Comparison of ENCODE assay signal across 9 cellular contexts in the genomic region with DNA sequence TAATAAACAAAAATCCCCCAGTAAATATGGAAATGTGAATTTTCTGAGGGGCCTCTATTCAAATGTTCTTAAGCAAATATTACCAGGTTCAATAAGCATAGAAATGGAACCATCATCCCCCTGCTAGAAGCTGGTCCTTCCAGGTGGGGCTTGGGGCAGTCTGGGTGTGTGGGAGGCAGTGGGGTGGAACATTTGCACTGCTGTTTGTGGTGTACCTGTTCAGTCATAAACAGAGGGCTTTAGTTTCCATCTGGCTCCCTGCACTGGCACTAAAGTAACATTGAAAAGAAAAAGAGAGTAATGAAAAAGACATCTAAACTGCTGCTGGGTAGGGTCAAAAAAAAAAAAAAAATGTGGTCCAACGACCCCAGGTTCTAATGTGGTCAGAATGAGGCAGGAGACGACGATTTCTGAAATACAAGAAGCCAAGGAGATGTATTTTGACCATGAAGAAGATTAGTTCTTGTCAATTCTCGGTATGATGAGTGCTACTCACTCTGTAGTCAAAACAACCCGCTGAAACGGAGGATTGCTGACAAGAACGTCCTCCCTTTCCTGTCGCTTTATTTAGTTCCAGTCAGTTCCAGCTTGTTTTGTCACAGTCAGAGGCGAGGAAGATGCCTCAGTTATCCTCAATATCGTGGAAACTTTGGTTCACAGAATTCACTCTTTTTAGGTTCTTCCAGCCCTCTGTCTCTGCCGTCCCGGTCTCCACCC. TPM values are rescaled to one million over a fixed set of nuclear protein-coding genes. Genes with fewer than 3 reads are reported as not detected.
A peak's percentile ranks its signal among the peaks of the same experiment; 100 is the strongest.
DNase-seq lines count a peak whose midpoint lies in the region; ATAC-seq and TF ChIP-seq lines count a peak whose summit lies in the region.
"Had no signal": no experiment of that assay in that cellular context is flagged by ENCODE, and none has a peak within 500 bp of the region (broad histone marks: within the 10 kb centered on the region; RNA-seq: fewer than 3 reads in every experiment).

No MANE protein-coding gene starts in this region.

- ATAC-seq in activated naive CD4-positive, alpha-beta T cell treated with anti-CD3 and anti-CD28 coated beads, Interleukin-2, amount 50 U/mL, for 72 hours = peak in 1 of 2 donors; percentile 35
- peak; percentile 74 for ATAC-seq in HG02678 (IDR thresholded peaks at IDR 0.05; ENCODE audit: unreplicated experiment)
- ATAC-seq in stimulated activated memory B cell treated with anti-CD40 and anti-IgM and Interleukin-4, amounts not matched to agents 10 μg/mL and 1 μg/mL and 100 μg/mL, for 72 hours = peak; percentile 82

- H3K9me3 ChIP-seq in MM.1S (replicated peaks; ENCODE audit: insufficient read depth, low read length) = no peaks in the 10 kb centered on the region
- H3K9me3 ChIP-seq: BE2C had no signal

- H3K79me2 ChIP-seq in MM.1S (ENCODE audit: low read length) = no peaks in the 10 kb centered on the region

- peak in 1 of 2 donors; percentile 28 for DNase-seq in activated naive CD4-positive, alpha-beta T cell treated with anti-CD3 and anti-CD28 coated beads, Interleukin-2, amount 50 U/mL, for 72 hours (ENCODE audit: low spot score in 2 of 2)
- DNase-seq in activated naive CD4-positive, alpha-beta T cell treated with anti-CD3 and anti-CD28 coated beads, Interleukin-2, amount 50 U/mL, for 16 hours = no peak
- peak; percentile 27 for DNase-seq in MM.1S
- DNase-seq in HuH-7.5 (ENCODE audit: low spot score) = no peak
- no peak for DNase-seq in HK-2 (ENCODE audit: unreplicated experiment)
- no peak for DNase-seq in Ammon's horn (ENCODE audit: low spot score)
- DNase-seq: BE2C had no signal

- peak overlapping the region; percentile 25; the same call in 1 of the 2 replicates for H3K27ac ChIP-seq in MM.1S (ENCODE audit: low read length)

- no peaks in the 10 kb centered on the region for H3K9me2 ChIP-seq in MM.1S (replicated peaks; ENCODE audit: insufficient read depth, low read length)

- peak overlapping the region; percentile 71 to 84 for H3K27ac Mint-ChIP-seq in activated naive CD4-positive, alpha-beta T cell treated with anti-CD3 and anti-CD28 coated beads, Interleukin-2, amount 50 U/mL, for 72 hours
- peak overlapping the region; percentile 77 for H3K27ac Mint-ChIP-seq in stimulated activated memory B cell treated with anti-CD40 and anti-IgM and Interleukin-4, amounts not matched to agents 10 μg/mL and 1 μg/mL and 100 μg/mL, for 72 hours

- no peaks in the 10 kb centered on the region for H3K9me3 Mint-ChIP-seq in activated naive CD4-positive, alpha-beta T cell treated with anti-CD3 and anti-CD28 coated beads, Interleukin-2, amount 50 U/mL, for 72 hours
- H3K9me3 Mint-ChIP-seq in stimulated activated memory B cell treated with anti-CD40 and anti-IgM and Interleukin-4, amounts not matched to agents 10 μg/mL and 1 μg/mL and 100 μg/mL, for 72 hours = no peaks in the 10 kb centered on the region

- no peaks in the 10 kb centered on the region for H3K4me1 ChIP-seq in MM.1S (ENCODE audit: low read length)
- H3K4me1 ChIP-seq: BE2C had no signal

- H3K27me3 ChIP-seq in MM.1S (replicated peaks; ENCODE audit: insufficient read depth, low read length) = no peaks in the 10 kb centered on the region

- peak overlapping the region; percentile 51 for H2AFZ ChIP-seq in MM.1S (ENCODE audit: low read length)

- no peaks in the 10 kb centered on the region for H3K36me3 ChIP-seq in MM.1S (replicated peaks; ENCODE audit: insufficient read depth, low read length)
- H3K36me3 ChIP-seq: BE2C had no signal

- no peaks in the 10 kb centered on the region for H3K27me3 Mint-ChIP-seq in stimulated activated memory B cell treated with anti-CD40 and anti-IgM and Interleukin-4, amounts not matched to agents 10 μg/mL and 1 μg/mL and 100 μg/mL, for 72 hours

- no peaks in the 10 kb centered on the region for H3K36me3 Mint-ChIP-seq in activated naive CD4-positive, alpha-beta T cell treated with anti-CD3 and anti-CD28 coated beads, Interleukin-2, amount 50 U/mL, for 72 hours
- no peaks in the 10 kb centered on the region for H3K36me3 Mint-ChIP-seq in stimulated activated memory B cell treated with anti-CD40 and anti-IgM and Interleukin-4, amounts not matched to agents 10 μg/mL and 1 μg/mL and 100 μg/mL, for 72 hours

- H3F3A ChIP-seq in MM.1S (ENCODE audit: insufficient read depth, low read length) = no peaks in the 10 kb centered on the region

- TF ChIP-seq CTCF in MM.1S (IDR thresholded peaks at IDR 0.05; ENCODE audit: low read length) = no peak

- H3K9ac ChIP-seq in MM.1S (ENCODE audit: low read length) = no peak overlapping the region

- H3K4me3 Mint-ChIP-seq in stimulated activated memory B cell treated with anti-CD40 and anti-IgM and Interleukin-4, amounts not matched to agents 10 μg/mL and 1 μg/mL and 100 μg/mL, for 72 hours = peak overlapping the region; percentile 47

- no peaks in the 10 kb centered on the region for H4K20me1 ChIP-seq in MM.1S (ENCODE audit: insufficient read depth, low read length)

- H3K4me2 ChIP-seq in MM.1S (ENCODE audit: low read depth, low read length) = peak overlapping the region; percentile 19; the same call in 1 of the 2 replicates

- H3K4me1 Mint-ChIP-seq in stimulated activated memory B cell treated with anti-CD40 and anti-IgM and Interleukin-4, amounts not matched to agents 10 μg/mL and 1 μg/mL and 100 μg/mL, for 72 hours = peaks cover 41% of the 10 kb centered on the region

- H3K4me3 ChIP-seq in MM.1S (ENCODE audit: low read length) = 0 out of 2 replicates have a peak overlapping the region, but pooled peaks have one; percentile 0

RNA-seq across cellular contexts. Expression of a gene that starts 44.2 kb away (rescaled TPM):
- not detected for total RNA-seq in activated naive CD4-positive, alpha-beta T cell treated with anti-CD3 and anti-CD28 coated beads, Interleukin-2, amount 50 U/mL, for 72 hours

RNA-seq across cellular contexts. Expression of a gene that starts 44.3 kb away (rescaled TPM):
- 10 to 100 TPM in 1 of 2 donors, 1 to 10 TPM in 1; 7.1 to 14.3 TPM for total RNA-seq in activated naive CD4-positive, alpha-beta T cell treated with anti-CD3 and anti-CD28 coated beads, Interleukin-2, amount 50 U/mL, for 72 hours
